16 cellular contexts compared by ENCODE assay signal in the genomic region with DNA sequence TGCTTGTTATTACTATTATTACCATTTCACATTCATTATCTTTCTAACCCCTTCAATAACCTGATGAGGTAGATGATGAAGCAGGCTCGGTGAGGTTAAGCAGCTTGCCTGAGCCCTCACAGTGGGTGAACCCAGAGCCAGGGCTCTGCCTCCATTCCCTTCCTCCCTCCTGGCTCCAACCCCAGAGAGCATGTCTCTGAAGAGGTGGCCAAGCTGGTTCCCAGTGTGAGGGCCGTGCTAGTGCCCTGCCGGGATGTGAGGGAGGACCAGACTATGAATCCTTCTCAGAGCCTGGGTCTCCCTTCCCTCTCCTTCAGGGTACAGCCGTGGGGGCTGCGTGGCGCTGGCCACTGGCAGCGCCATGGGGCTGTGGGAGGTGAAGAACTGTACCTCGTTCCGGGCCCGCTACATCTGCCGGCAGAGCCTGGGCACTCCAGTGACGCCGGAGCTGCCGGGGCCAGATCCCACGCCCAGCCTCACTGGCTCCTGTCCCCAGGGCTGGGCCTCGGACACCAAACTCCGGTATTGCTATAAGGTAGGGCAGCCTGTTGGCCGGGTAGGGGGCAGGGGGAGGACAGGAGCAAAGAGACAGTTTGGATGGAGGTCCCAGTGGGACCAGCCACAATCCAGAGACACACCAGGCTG. TPM values are rescaled to one million over a fixed set of nuclear protein-coding genes. Genes with fewer than 3 reads are reported as not detected.
A peak's percentile ranks its signal among the peaks of the same experiment; 100 is the strongest.
DNase-seq lines count a peak whose midpoint lies in the region; ATAC-seq and TF ChIP-seq lines count a peak whose summit lies in the region.
"Had no signal": no experiment of that assay in that cellular context is flagged by ENCODE, and none has a peak within 500 bp of the region (broad histone marks: within the 10 kb centered on the region; RNA-seq: fewer than 3 reads in every experiment).

No MANE protein-coding gene starts in this region.

- in situ Hi-C loops in KBM-7 (cut with MboI; ENCODE audit: low pct_unique_long_range_greater_than_20kb, low sequenced_read_pairs): loop anchor here (25.0 kb wide), 1 partner anchor 735 kb away; no protein-coding TSS in a partner anchor

- no peaks in the 10 kb centered on the region for H3K36me3 ChIP-seq in WERI-Rb-1
- no peaks in the 10 kb centered on the region for H3K36me3 ChIP-seq in sigmoid colon

- TF ChIP-seq POLR2A in sigmoid colon (IDR thresholded peaks at IDR 0.05): no peak

- TF ChIP-seq CTCF in WERI-Rb-1 (IDR thresholded peaks at IDR 0.05; ENCODE audit: low read depth, low read length): no peak
- TF ChIP-seq CTCF in sigmoid colon (IDR thresholded peaks at IDR 0.05): no peak

- H3K9me3 ChIP-seq in WERI-Rb-1 (ENCODE audit: severe bottlenecking) (no peaks in the 10 kb centered on the region), sigmoid colon (no peaks in the 10 kb centered on the region)
- H3K9me3 ChIP-seq: BLaER1 had no signal

- H3K4me1 ChIP-seq in sigmoid colon: no peaks in the 10 kb centered on the region

- H3K27me3 ChIP-seq in WERI-Rb-1 (ENCODE audit: insufficient read depth, low read depth, severe bottlenecking) (no peaks in the 10 kb centered on the region), sigmoid colon (no peaks in the 10 kb centered on the region)
- H3K27me3 ChIP-seq: BLaER1 had no signal

- peak overlapping the region; percentile 70 for H3K27ac ChIP-seq in WERI-Rb-1
- no peak overlapping the region for H3K27ac ChIP-seq in sigmoid colon
- H3K27ac ChIP-seq: BLaER1 had no signal

- no peak for ATAC-seq in GM21528 (IDR thresholded peaks at IDR 0.05; ENCODE audit: low FRiP score, unreplicated experiment)
- ATAC-seq: GM12878, GM23338 had no signal

- TF ChIP-seq EP300 in sigmoid colon (IDR thresholded peaks at IDR 0.05): no peak

- DNase-seq in activated effector memory CD4-positive, alpha-beta T cell treated with anti-CD3 and anti-CD28 coated beads, Interleukin-2, amount 50 U/mL, for 16 hours: peak; percentile 50
- DNase-seq in activated effector memory CD4-positive, alpha-beta T cell treated with Interleukin-2 at 50 U/mL for 16 hours: no peak
- DNase-seq in WERI-Rb-1: no peak
- peak; percentile 25 for DNase-seq in midbrain (lab: John Stamatoyannopoulos, UW)
- peak; percentile 49 for DNase-seq in sigmoid colon
- DNase-seq in KBM-7: no peak
- DNase-seq in stimulated activated CD4-positive, alpha-beta T cell treated with anti-CD3 and anti-CD28 coated beads, Interleukin-12 subunit alpha, Interleukin-12 subunit beta, amount 100 ng/mL, for 4 hours: no peak
- DNase-seq: 8988T; AML-193; CD4-positive, CD25-positive, alpha-beta regulatory T cell; DMS 273 treated with DMSO at 0.1 percent for 48 hours; H9 had no signal

- H3K4me3 ChIP-seq in WERI-Rb-1 (ENCODE audit: low read depth, low read length): no peak overlapping the region
- no peak overlapping the region for H3K4me3 ChIP-seq in sigmoid colon
- H3K4me3 ChIP-seq: BLaER1, GM12878, GM23338 had no signal

- intact Hi-C loops in sigmoid colon (cut with DNase I): no loop called here

- 93 to 95% methylated on average over 18 of the region's 18 CpGs for WGBS in sigmoid colon, 2 donors

RNA-seq across cellular contexts. Expression of gene MRC2, which starts 49.6 kb away (rescaled TPM):
- 10 to 100 TPM; 19.6 to 94.4 (median 29.1) TPM for total RNA-seq in sigmoid colon
- polyA plus RNA-seq in sigmoid colon: 1 to 10 TPM; 2.5 to 6.9 (median 3.0) TPM

Comparison
In these comparisons a context has a peak if more than half of its experiments do, and no peak if none do; other contexts are left out.
1. DNase-seq: peak in activated effector memory CD4-positive, alpha-beta T cell treated with anti-CD3 and anti-CD28 coated beads, Interleukin-2, amount 50 U/mL, for 16 hours (single experiment), midbrain (single experiment) and sigmoid colon (single experiment); none in activated effector memory CD4-positive, alpha-beta T cell treated with Interleukin-2 at 50 U/mL for 16 hours (single experiment), WERI-Rb-1 (single experiment), KBM-7 (single experiment) and stimulated activated CD4-positive, alpha-beta T cell treated with anti-CD3 and anti-CD28 coated beads, Interleukin-12 subunit alpha, Interleukin-12 subunit beta, amount 100 ng/mL, for 4 hours (single experiment).